Comparison of ENCODE assay signal across 30 cellular contexts in genomic region chrX:42027367-42028025, GRCh38.
DNase-seq lines count a peak whose midpoint lies in the region; ATAC-seq, FAIRE-seq and TF ChIP-seq lines count a peak whose summit lies in the region.
"Had no signal": no experiment of that assay in that cellular context is flagged by ENCODE, and none has a peak within 500 bp of the region (broad histone marks: within the 10 kb centered on the region; RNA-seq: fewer than 3 reads in every experiment).

No MANE protein-coding gene starts in this region.

- DNase-seq in D721Med (ENCODE audit: insufficient read length, low spot score): no peak
- DNase-seq in astrocyte (ENCODE audit: low read depth): no peak
- DNase-seq in right lobe of liver: no peak
- no peak for DNase-seq in NK-92 treated with Interleukin-12 subunit alpha and Interleukin-12 subunit beta, amount 100 ng/mL, for 24 hours (lab: John Stamatoyannopoulos, UW)
- no peak for DNase-seq in esophagus squamous epithelium (lab: John Stamatoyannopoulos, UW)
- DNase-seq in activated CD8-positive, alpha-beta memory T cell treated with anti-CD3 and anti-CD28 coated beads, Interleukin-2, amount 50 U/mL, for 48 hours: no peak
- DNase-seq: activated CD4-positive, alpha-beta T cell treated with anti-CD3 and anti-CD28 coated beads, Interleukin-2, amount 50 U/mL, for 4 hours; activated CD4-positive, CD25-positive, alpha-beta regulatory T cell; activated naive CD4-positive, alpha-beta T cell treated with anti-CD3 and anti-CD28 coated beads, Interleukin-2, amount 50 U/mL, for 16 hours; anterior cingulate cortex; CD8-positive, alpha-beta T cell; effector memory CD4-positive, alpha-beta T cell; H9; head of caudate nucleus; kidney glomerular epithelial cell; NCI-H1092; NCI-H2029; NCI-H345; NCI-H748 treated with DMSO at 0.1 percent for 48 hours; ovary; RPMI8226; stimulated activated CD4-positive, alpha-beta T cell treated with anti-CD3 and anti-CD28 coated beads, Interleukin-2, amount 100 ng/mL, for 24 hours; T-cell; tibial artery had no signal

- H3K4me1 Mint-ChIP-seq in astrocyte (ENCODE audit: low read depth, unreplicated experiment): no peaks in the 10 kb centered on the region
- H3K4me1 Mint-ChIP-seq: B cell, T-cell had no signal

- TF ChIP-seq POLR2A in right lobe of liver (IDR thresholded peaks at IDR 0.05) (no peak), esophagus squamous epithelium (IDR thresholded peaks at IDR 0.05) (no peak)

- H3K4me3 ChIP-seq in astrocyte (ENCODE audit: insufficient read depth, low read depth, low read length) (no peak overlapping the region), right lobe of liver (no peak overlapping the region), esophagus squamous epithelium (no peak overlapping the region)
- H3K4me3 ChIP-seq: cardiac muscle cell, coronary artery, ovary, SJSA1, tibial artery had no signal

- H3K9me3 Mint-ChIP-seq in astrocyte (ENCODE audit: unreplicated experiment): no peaks in the 10 kb centered on the region
- H3K9me3 Mint-ChIP-seq: T-cell had no signal

- H3K4me3 Mint-ChIP-seq in astrocyte (ENCODE audit: unreplicated experiment): no peak overlapping the region
- H3K4me3 Mint-ChIP-seq: B cell; CD8-positive, alpha-beta T cell; H9; T-cell had no signal

- peak; percentile 16 for FAIRE-seq in D721Med (lab: Jason Lieb, UNC)
- peak; percentile 45 for FAIRE-seq in astrocyte (lab: Jason Lieb, UNC)

- no peak overlapping the region for H3K4me2 ChIP-seq in astrocyte (ENCODE audit: low read length)

- H3K27ac ChIP-seq in astrocyte (ENCODE audit: low read depth, low read length) (no peak overlapping the region), right lobe of liver (no peak overlapping the region), esophagus squamous epithelium (no peak overlapping the region)
- H3K27ac ChIP-seq: cardiac muscle cell, coronary artery, ovary, SJSA1, tibial artery had no signal

- no peaks in the 10 kb centered on the region for H3K36me3 Mint-ChIP-seq in astrocyte (ENCODE audit: low read depth, unreplicated experiment)
- H3K36me3 Mint-ChIP-seq: CD8-positive, alpha-beta T cell; T-cell had no signal

- H3K4me1 ChIP-seq in astrocyte (ENCODE audit: insufficient read depth, low read length) (no peaks in the 10 kb centered on the region), right lobe of liver (peaks cover 0 to 3% (median 0%) of the 10 kb centered on the region in 4 donors), esophagus squamous epithelium (no peaks in the 10 kb centered on the region)
- H3K4me1 ChIP-seq: SJSA1, tibial artery had no signal

- H3K27me3 Mint-ChIP-seq in astrocyte (ENCODE audit: low read depth, unreplicated experiment): no peaks in the 10 kb centered on the region

- H3K27me3 ChIP-seq in astrocyte (ENCODE audit: insufficient read depth, low read length): no peaks in the 10 kb centered on the region
- no peaks in the 10 kb centered on the region for H3K27me3 ChIP-seq in right lobe of liver
- H3K27me3 ChIP-seq in esophagus squamous epithelium: no peaks in the 10 kb centered on the region
- H3K27me3 ChIP-seq: cardiac muscle cell, ovary, SJSA1, tibial artery had no signal

- H2AFZ ChIP-seq in astrocyte (ENCODE audit: low read depth, low read length): no peak overlapping the region

- H3K36me3 ChIP-seq in astrocyte (ENCODE audit: insufficient read depth, low read length) (no peaks in the 10 kb centered on the region), right lobe of liver (no peaks in the 10 kb centered on the region), esophagus squamous epithelium (no peaks in the 10 kb centered on the region)
- H3K36me3 ChIP-seq: cardiac muscle cell, ovary, SJSA1, tibial artery had no signal

- no peak overlapping the region for H3K9ac ChIP-seq in astrocyte (ENCODE audit: low read length)

- intact Hi-C loops in right lobe of liver (cut with DNase I): no loop called here
- intact Hi-C loops in esophagus squamous epithelium (cut with DNase I): no loop called here

- TF ChIP-seq CTCF in D721Med (IDR thresholded peaks at IDR 0.05; ENCODE audit: insufficient read depth, missing control alignments): no peak
- TF ChIP-seq CTCF in astrocyte (IDR thresholded peaks at IDR 0.05; ENCODE audit: insufficient read depth, low read depth, low read length): no peak
- no peak for TF ChIP-seq CTCF in right lobe of liver (IDR thresholded peaks at IDR 0.05)
- TF ChIP-seq CTCF in esophagus squamous epithelium (IDR thresholded peaks at IDR 0.05): no peak

- WGBS in right lobe of liver (ENCODE audit: insufficient coverage, low coverage, low lambda C conversion rate, missing lambda C conversion rate): 46% methylated on average over 3 of the region's 3 CpGs
- WGBS in esophagus squamous epithelium, 2 donors: 77 to 87% methylated on average over 3 of the region's 3 CpGs

- H3K79me2 ChIP-seq in astrocyte (ENCODE audit: insufficient read depth, low read length): no peaks in the 10 kb centered on the region

- no peaks in the 10 kb centered on the region for H3K9me3 ChIP-seq in astrocyte (ENCODE audit: insufficient read depth, low read depth, low read length)
- H3K9me3 ChIP-seq in right lobe of liver: no peaks in the 10 kb centered on the region
- no peaks in the 10 kb centered on the region for H3K9me3 ChIP-seq in esophagus squamous epithelium
- H3K9me3 ChIP-seq: ovary, SJSA1, tibial artery had no signal

- no peak overlapping the region for H3K27ac Mint-ChIP-seq in astrocyte (ENCODE audit: unreplicated experiment)
- H3K27ac Mint-ChIP-seq: B cell; CD8-positive, alpha-beta T cell; T-cell had no signal

- ATAC-seq in GM21786 (IDR thresholded peaks at IDR 0.05; ENCODE audit: unreplicated experiment): peak; percentile 56
- ATAC-seq in right lobe of liver: peak in 3 of 4 donors; percentile 34 to 53 (median 37)
- ATAC-seq in HG03571 (IDR thresholded peaks at IDR 0.05; ENCODE audit: unreplicated experiment): no peak
- ATAC-seq: CD8-positive, alpha-beta T cell; T-cell had no signal

- no peaks in the 10 kb centered on the region for H4K20me1 ChIP-seq in astrocyte (ENCODE audit: insufficient read depth, low read length)
